ENCODE assay signal across 8 cellular contexts in genomic region chrX:154546354-154547244, GRCh38. TPM values are rescaled to one million over a fixed set of nuclear protein-coding genes. Genes with fewer than 3 reads are reported as not detected.
DNase-seq lines count a peak whose midpoint lies in the region; ATAC-seq and TF ChIP-seq lines count a peak whose summit lies in the region.

TSS of gene G6PD (minus strand) at chrX:154546846. CDS start at chrX:154546155, 691 bp downstream.

- H3K79me1 ChIP-seq in IMR-90 (ENCODE audit: low read depth in 1 of 2, low read length in 2 of 2) (peaks cover 8 to 54% of the 10 kb centered on the region in 2 experiments; a peak in 3 of 4 replicates), trophoblast cell (ENCODE audit: low read length) (peaks cover 9% of the 10 kb centered on the region)

- H2BK120ac ChIP-seq in IMR-90 (ENCODE audit: low read depth, low read length) = peak within 1 kb of the TSS; percentile 88
- peak within 1 kb of the TSS; percentile 92 for H2BK120ac ChIP-seq in trophoblast cell (ENCODE audit: insufficient read depth, low read length, poor library complexity)

- peaks cover 8% of the 10 kb centered on the region for H3K79me2 ChIP-seq in trophoblast cell (ENCODE audit: control insufficient read depth, insufficient read depth, low read length, poor library complexity)

- no peak for TF ChIP-seq RAD21 in IMR-90 (IDR thresholded peaks at IDR 0.05; ENCODE audit: low read length)

- H3K4me2 ChIP-seq in IMR-90 (ENCODE audit: low read depth, low read length) (peak within 1 kb of the TSS; percentile 90), trophoblast cell (ENCODE audit: low read length) (peak within 1 kb of the TSS; percentile 79)

- peak within 1 kb of the TSS; percentile 59 for H2AK9ac ChIP-seq in IMR-90 (replicated peaks; ENCODE audit: low read depth, low read length, poor library complexity)

- H3K18ac ChIP-seq in IMR-90 (ENCODE audit: low read depth, low read length) (peak within 1 kb of the TSS; percentile 63; the same call in 1 of the 2 replicates), trophoblast cell (ENCODE audit: low read length) (peak within 1 kb of the TSS; percentile 78)

- H4K91ac ChIP-seq in IMR-90 (ENCODE audit: insufficient read depth, low read depth, low read length) = peak within 1 kb of the TSS; percentile 82
- peak within 1 kb of the TSS; percentile 88 for H4K91ac ChIP-seq in trophoblast cell (ENCODE audit: low read depth, low read length)

- peak within 1 kb of the TSS; percentile 51 for H4K12ac ChIP-seq in trophoblast cell (ENCODE audit: low read depth, low read length)

- H3K9me1 ChIP-seq in IMR-90 (ENCODE audit: insufficient read depth, low read length) = peaks cover 10% of the 10 kb centered on the region

- H2AFZ ChIP-seq in IMR-90 (replicated peaks; ENCODE audit: low read length, poor library complexity) = peak within 1 kb of the TSS; percentile 88
- H2AFZ ChIP-seq in trophoblast cell (ENCODE audit: insufficient read depth, low read length, poor library complexity) = no peak within 1 kb of the TSS

- WGBS in IMR-90 (ENCODE audit: extremely low coverage in 2 of 2, insufficient read length in 1 of 2), 2 experiments = 21% methylated on average over 72 of the region's 92 CpGs; no CpG with 5 or more reads in 1 of the 2 experiments
- WGBS in trophoblast cell (ENCODE audit: extremely low coverage, insufficient coverage, insufficient read length) = no CpG with 5 or more reads among the region's 92 CpGs
- 32% methylated on average over 52 of the region's 92 CpGs; no CpG with 5 or more reads in 1 of the 2 donors for WGBS in upper lobe of left lung, 2 donors

- H4K8ac ChIP-seq in IMR-90 (ENCODE audit: low read depth in 2 of 2, low read length in 2 of 2) = peak within 1 kb of the TSS; percentile 42 to 88; a peak in 3 of 4 replicates
- H4K8ac ChIP-seq in trophoblast cell (ENCODE audit: low read depth, low read length) = peak within 1 kb of the TSS; percentile 88

- peak within 1 kb of the TSS; percentile 89 for H4K5ac ChIP-seq in IMR-90 (ENCODE audit: low read depth, low read length)

- H3K4me3 ChIP-seq in IMR-90 (ENCODE audit: insufficient read depth, low read depth, low read length) (peak within 1 kb of the TSS; percentile 95), SJCRH30 (peak within 1 kb of the TSS; percentile 85), trophoblast cell (ENCODE audit: low read depth, low read length) (peak within 1 kb of the TSS; percentile 95), upper lobe of left lung (peak within 1 kb of the TSS; percentile 59 to 76 (median 66))

- peak within 1 kb of the TSS; percentile 23; the same call in 1 of the 3 replicates for H2BK15ac ChIP-seq in IMR-90 (ENCODE audit: low read depth, low read length)

- H2BK5ac ChIP-seq in IMR-90 (ENCODE audit: low read depth, low read length, poor library complexity, severe bottlenecking) (peak within 1 kb of the TSS; percentile 92), trophoblast cell (ENCODE audit: low read depth, low read length, poor library complexity) (peak within 1 kb of the TSS; percentile 88)

- TF ChIP-seq POLR2A in IMR-90 (IDR thresholded peaks at IDR 0.05; ENCODE audit: low read depth, low read length) (peak; percentile 65), upper lobe of left lung (IDR thresholded peaks at IDR 0.05) (peak in 2 of 4 donors; percentile 22 to 66)

- no TSS peak for BruUV-seq in IMR-90 (replicated peaks; lab: Mats Ljungman, UMichigan)

- H3K9me3 Mint-ChIP-seq in activated naive CD4-positive, alpha-beta T cell treated with anti-CD3 and anti-CD28 coated beads for 36 hours = no peaks in the 10 kb centered on the region
- peaks cover 6% of the 10 kb centered on the region for H3K9me3 Mint-ChIP-seq in glutamatergic neuron (ENCODE audit: unreplicated experiment)

- intact Hi-C loops in IMR-90 (cut with micrococcal nuclease) = loop anchor here (2.0 kb wide), 2 partner anchors 30 to 56 kb away; partner anchors contain the start of genes FAM3A and SLC10A3
- intact Hi-C loops in activated naive CD4-positive, alpha-beta T cell treated with anti-CD3 and anti-CD28 coated beads for 36 hours (cut with micrococcal nuclease) = loop anchor here (1.0 to 2.0 kb wide), 3 partner anchors 20 to 216 kb away; partner anchors contain the start of genes DKC1 and FAM3A

- H3K36me3 Mint-ChIP-seq in activated naive CD4-positive, alpha-beta T cell treated with anti-CD3 and anti-CD28 coated beads for 36 hours (ENCODE audit: low read depth) = peaks cover 9% of the 10 kb centered on the region
- H3K36me3 Mint-ChIP-seq in glutamatergic neuron (ENCODE audit: unreplicated experiment) = no peaks in the 10 kb centered on the region

- no peaks in the 10 kb centered on the region for H3K27me3 Mint-ChIP-seq in activated naive CD4-positive, alpha-beta T cell treated with anti-CD3 and anti-CD28 coated beads for 36 hours (ENCODE audit: low read depth)
- no peaks in the 10 kb centered on the region for H3K27me3 Mint-ChIP-seq in glutamatergic neuron (ENCODE audit: unreplicated experiment)

- peaks cover 11% of the 10 kb centered on the region; the same call in 1 of the 2 replicates for H4K20me1 ChIP-seq in IMR-90 (ENCODE audit: insufficient read depth, low read length)

- H3K4me1 Mint-ChIP-seq in activated naive CD4-positive, alpha-beta T cell treated with anti-CD3 and anti-CD28 coated beads for 36 hours (ENCODE audit: low read depth) = peaks cover 62% of the 10 kb centered on the region
- H3K4me1 Mint-ChIP-seq in glutamatergic neuron (ENCODE audit: low read depth, unreplicated experiment) = peaks cover 4% of the 10 kb centered on the region

- H3K23ac ChIP-seq in IMR-90 (ENCODE audit: low read depth, low read length) (peak within 1 kb of the TSS; percentile 68), trophoblast cell (ENCODE audit: low read length) (no peak within 1 kb of the TSS)

- peak within 1 kb of the TSS; percentile 64 for H3K14ac ChIP-seq in IMR-90 (replicated peaks; ENCODE audit: low read depth, low read length)
- peak within 1 kb of the TSS; percentile 75 for H3K14ac ChIP-seq in trophoblast cell (ENCODE audit: low read length)

- H2BK20ac ChIP-seq in IMR-90 (ENCODE audit: low read depth, low read length) = no peak within 1 kb of the TSS; the same call in 1 of the 2 replicates

- TF ChIP-seq CTCF in IMR-90 (conservative IDR thresholded peaks at IDR 0.05; ENCODE audit: low read depth, low read length) (no peak), glutamatergic neuron (IDR thresholded peaks at IDR 0.05; ENCODE audit: partially characterized antibody, unreplicated experiment) (no peak), upper lobe of left lung (IDR thresholded peaks at IDR 0.05) (peak in 1 of 6 experiments; percentile 32)

- no peaks in the 10 kb centered on the region for H3K27me3 ChIP-seq in IMR-90 (ENCODE audit: control insufficient read depth, insufficient read depth, low read length)
- H3K27me3 ChIP-seq in SJCRH30 = no peaks in the 10 kb centered on the region
- no peaks in the 10 kb centered on the region for H3K27me3 ChIP-seq in trophoblast cell (ENCODE audit: insufficient read depth, low read length)
- no peaks in the 10 kb centered on the region for H3K27me3 ChIP-seq in upper lobe of left lung

- H3K4ac ChIP-seq in IMR-90 (ENCODE audit: low read depth, low read length) = peak within 1 kb of the TSS; percentile 95
- H3K4ac ChIP-seq in trophoblast cell (ENCODE audit: low read depth, low read length) = peak within 1 kb of the TSS; percentile 13

- ATAC-seq in GM21528 (IDR thresholded peaks at IDR 0.05; ENCODE audit: low FRiP score, unreplicated experiment) (peak; percentile 53), IMR-90 (ENCODE audit: low read depth) (peak; percentile 72), upper lobe of left lung (ENCODE audit: low FRiP score in 2 of 2) (peak; percentile 69 to 90)

- H3K56ac ChIP-seq in IMR-90 (ENCODE audit: extremely low read depth, insufficient read depth, low read length) = peak within 1 kb of the TSS; percentile 92

- H3K4me1 ChIP-seq in IMR-90 (ENCODE audit: control insufficient read depth, insufficient read depth, low read length) (peaks cover 15% of the 10 kb centered on the region), SJCRH30 (peaks cover 13% of the 10 kb centered on the region), trophoblast cell (ENCODE audit: control insufficient read depth in 1 of 2, insufficient read depth in 2 of 2, low read length in 2 of 2) (peaks cover 13 to 16% of the 10 kb centered on the region in 2 experiments), upper lobe of left lung (peaks cover 32 to 54% (median 36%) of the 10 kb centered on the region in 4 donors)

- in situ Hi-C loops in IMR-90 (cut with MboI; ENCODE audit: low sequenced_read_pairs) = loop anchor here (25.0 kb wide), 1 partner anchor 1584 kb away; no protein-coding TSS in a partner anchor

- POLR2A ChIA-PET in IMR-90 (lab: Charles Lee; ENCODE audit: unreplicated experiment) = interaction anchor here (0.6 to 1.2 kb wide), 3 partner anchors 145 to 229 kb away, joined by 4 to 7 read pairs (median 5); partner anchors contain the start of gene FLNA

- no peaks in the 10 kb centered on the region for H3K9me3 ChIP-seq in IMR-90 (ENCODE audit: control insufficient read depth, insufficient read depth, low read length)
- H3K9me3 ChIP-seq in SJCRH30 (replicated peaks) = no peaks in the 10 kb centered on the region
- no peaks in the 10 kb centered on the region for H3K9me3 ChIP-seq in trophoblast cell (ENCODE audit: insufficient read depth, low read depth, low read length)
- peaks cover 0 to 9% (median 0%) of the 10 kb centered on the region in 4 donors for H3K9me3 ChIP-seq in upper lobe of left lung

- H3K36me3 ChIP-seq in IMR-90 (ENCODE audit: control insufficient read depth, insufficient read depth, low read length) (peaks cover 25% of the 10 kb centered on the region), SJCRH30 (no peaks in the 10 kb centered on the region), trophoblast cell (ENCODE audit: control insufficient read depth in 1 of 2, insufficient read depth in 2 of 2, low read length in 2 of 2) (peaks cover 14 to 20% of the 10 kb centered on the region in 2 experiments), upper lobe of left lung (no peaks in the 10 kb centered on the region)

- dilution Hi-C loops in IMR-90 (cut with HindIII; ENCODE audit: low sequenced_read_pairs, unreplicated experiment) = no loop called here

- H3K27ac ChIP-seq in IMR-90 (ENCODE audit: insufficient read depth, low read length) (peak within 1 kb of the TSS; percentile 97), SJCRH30 (peak within 1 kb of the TSS; percentile 74), trophoblast cell (ENCODE audit: low read depth, low read length) (peak within 1 kb of the TSS; percentile 98), upper lobe of left lung (peak within 1 kb of the TSS; percentile 86 to 89 (median 89))

- CTCF ChIA-PET in IMR-90 (lab: Yijun Ruan, JAX) = interaction anchor here (0.8 kb wide), 1 partner anchor 7 kb away, joined by 3 read pairs; no protein-coding TSS in a partner anchor
- CTCF ChIA-PET in activated naive CD4-positive, alpha-beta T cell treated with anti-CD3 and anti-CD28 coated beads for 36 hours (lab: Charles Lee) = interaction anchor here (0.6 to 1.0 kb wide), 2 partner anchors 8 to 9 kb away, joined by 3 read pairs; no protein-coding TSS in a partner anchor

- H2BK12ac ChIP-seq in trophoblast cell (ENCODE audit: low read length) = no peak within 1 kb of the TSS

- DNase-seq in Daoy (ENCODE audit: low read depth) = peak; percentile 83
- peak; percentile 35 for DNase-seq in IMR-90
- DNase-seq in SJCRH30 = peak; percentile 69 to 76
- DNase-seq in activated naive CD4-positive, alpha-beta T cell treated with anti-CD3 and anti-CD28 coated beads for 36 hours = peak; percentile 73
- DNase-seq in glutamatergic neuron = peak; percentile 76
- DNase-seq in trophoblast cell = peak; percentile 51 to 69
- peak; percentile 76 to 97 for DNase-seq in upper lobe of left lung

- H2AK5ac ChIP-seq in IMR-90 (ENCODE audit: low read depth, low read length) = peak within 1 kb of the TSS; percentile 85; the same call in 1 of the 2 replicates
- H2AK5ac ChIP-seq in trophoblast cell (ENCODE audit: low read length) = no peak within 1 kb of the TSS

- peak within 1 kb of the TSS; percentile 97 for H3K9ac ChIP-seq in IMR-90 (ENCODE audit: low read depth, low read length)
- peak within 1 kb of the TSS; percentile 85 for H3K9ac ChIP-seq in trophoblast cell (ENCODE audit: low read length)

- no peak for TF ChIP-seq EP300 in upper lobe of left lung (IDR thresholded peaks at IDR 0.05)

- H3K27ac Mint-ChIP-seq in activated naive CD4-positive, alpha-beta T cell treated with anti-CD3 and anti-CD28 coated beads for 36 hours = peak within 1 kb of the TSS; percentile 96
- peak within 1 kb of the TSS; percentile 89 for H3K27ac Mint-ChIP-seq in glutamatergic neuron (ENCODE audit: unreplicated experiment)

- H3K4me3 Mint-ChIP-seq in activated naive CD4-positive, alpha-beta T cell treated with anti-CD3 and anti-CD28 coated beads for 36 hours = peak within 1 kb of the TSS; percentile 97
- H3K4me3 Mint-ChIP-seq in glutamatergic neuron (ENCODE audit: unreplicated experiment) = peak within 1 kb of the TSS; percentile 97

RNA-seq across cellular contexts. Expression of gene G6PD, which starts in this region (rescaled TPM):
- total RNA-seq in Daoy (2014; rRNA removed; shearing (Covaris generic)) = 18.6 and 19.1 TPM in 2 replicates
- total RNA-seq in IMR-90 (2012; rRNA removed) (60.0 and 77.1 TPM in 2 replicates), glutamatergic neuron (ENCODE audit: unreplicated experiment) (122 TPM), upper lobe of left lung (100 to 1,000 TPM in 2 of 6 donors, 10 to 100 TPM in 4; 50.4 to 112 (median 81.7) TPM)
- polyA plus RNA-seq in IMR-90 (2012; rRNA removed) = 174 and 213 TPM in 2 replicates
- polyA plus RNA-seq in IMR-90 (2012; cell fraction: cytosol; rRNA removed) = 127 and 234 TPM in 2 replicates
- 185 and 431 TPM in 2 replicates for polyA plus RNA-seq in IMR-90 (2012; cell fraction: nucleus; rRNA removed; ENCODE audit: low replicate concordance)
- 19.4 and 21.9 TPM in 2 replicates for total RNA-seq in SJCRH30 (2014; rRNA removed; shearing (Covaris generic))
- total RNA-seq in activated naive CD4-positive, alpha-beta T cell treated with anti-CD3 and anti-CD28 coated beads for 36 hours = 10 to 100 TPM; 63.7 to 64.4 TPM
- polyA plus RNA-seq in trophoblast cell (2013) = 70.4 and 71.8 TPM in 2 replicates

Comparison
In these comparisons a context has a peak if more than half of its experiments do, and no peak if none do; other contexts are left out.
1. Peak in every context shown above with its lines: DNase-seq, ATAC-seq, H3K4me3 ChIP-seq and H3K27ac ChIP-seq.
2. DNase-seq: peak in every context shown above with its lines; median percentile 86 in upper lobe of left lung; 83 in Daoy; 76 in glutamatergic neuron; 73 in activated naive CD4-positive, alpha-beta T cell treated with anti-CD3 and anti-CD28 coated beads for 36 hours; 72 in SJCRH30; 60 in trophoblast cell; 35 in IMR-90.